ENCODE assay signal across 8 cellular contexts in genomic region chr10:75401569-75402485, GRCh38. TPM values are rescaled to one million over a fixed set of nuclear protein-coding genes. Genes with fewer than 3 reads are reported as not detected.
DNase-seq lines count a peak whose midpoint lies in the region; ATAC-seq and TF ChIP-seq lines count a peak whose summit lies in the region.

Gene ZNF503 (minus strand): TSS chr10:75401764. CDS start chr10:75401419, 345 bp downstream.

- intact Hi-C loops in head of caudate nucleus (cut with DNase I), result loop anchor here (10.0 kb wide), 2 partner anchors 513 to 633 kb away; no protein-coding TSS in a partner anchor

- H3K36me3 ChIP-seq in neutrophil, result no peaks in the 10 kb centered on the region

- peak within 1 kb of the TSS; percentile 70 to 74 for H3K4me3 ChIP-seq in neutrophil (ENCODE audit: low read depth in 1 of 2, low read length in 1 of 2)

- no peak for TF ChIP-seq CTCF in neutrophil (IDR thresholded peaks at IDR 0.05)

- peak; percentile 59 for ATAC-seq in GM19395 (IDR thresholded peaks at IDR 0.05; ENCODE audit: unreplicated experiment)

- peak within 1 kb of the TSS; percentile 81 for H3K27ac ChIP-seq in adipose tissue (ENCODE audit: low read depth, low read length)
- no peak within 1 kb of the TSS for H3K27ac ChIP-seq in neutrophil

- peak; percentile 84 for DNase-seq in COLO829 (ENCODE audit: low spot score)
- peak; percentile 87 for DNase-seq in HPDE6-E6E7 (ENCODE audit: extremely low spot score)
- peak; percentile 94 for DNase-seq in NCI-H82 (lab: John Stamatoyannopoulos, UW)
- peak; percentile 91 to 99 (median 96) for DNase-seq in head of caudate nucleus
- DNase-seq in activated gamma-delta T cell (lab: John Stamatoyannopoulos, UW), result no peak

- H3K4me1 ChIP-seq in neutrophil (ENCODE audit: control insufficient read depth in 1 of 2, insufficient read depth in 1 of 2, low read depth in 1 of 2, low read length in 1 of 2), result peaks cover 50 to 65% of the 10 kb centered on the region in 2 experiments

- H3K27me3 ChIP-seq in neutrophil, result peaks cover 100% of the 10 kb centered on the region

- H3K9me3 ChIP-seq in neutrophil, result no peaks in the 10 kb centered on the region

- WGBS in adipose tissue, 3 donors, result 0 to 1% (median 1%) methylated on average over 80 to 88 of the region's 88 CpGs

RNA-seq across cellular contexts. Expression of gene ZNF503, which starts in this region (rescaled TPM):
- polyA plus RNA-seq in adipose tissue, result 10 to 100 TPM; 11.5 to 19.8 (median 12.7) TPM
